In genomic region chr21:35338881-35339632, GRCh38 we compare ENCODE assay signal across 1 cellular context.
A peak's percentile ranks its signal among the peaks of the same experiment; 100 is the strongest.
TF ChIP-seq lines count a peak whose summit lies in the region.

No MANE protein-coding gene starts in this region.

TF ChIP-seq in HEK293, 187 proteins besides CTCF, POLR2A, EP300 and RAD21 (continued from another document):
- peak; percentile 75; the same call in 1 of the 2 replicates for TF ChIP-seq ZNF280D (tag by site-specific recombination; IDR thresholded peaks at IDR 0.05)
- TF ChIP-seq ZNF311 (tag by site-specific recombination; IDR thresholded peaks at IDR 0.05; ENCODE audit: borderline replicate concordance): no peak
- TF ChIP-seq ZNF776 (tag by site-specific recombination; IDR thresholded peaks at IDR 0.05; ENCODE audit: borderline replicate concordance): no peak
- no peak for TF ChIP-seq HOXA7 (CRISPR knock-in tag; IDR thresholded peaks at IDR 0.05; ENCODE audit: borderline replicate concordance)
- peak; percentile 79 for TF ChIP-seq ZNF146 (tag by site-specific recombination; IDR thresholded peaks at IDR 0.05)
- TF ChIP-seq ZNF645 (tag by site-specific recombination; IDR thresholded peaks at IDR 0.05): no peak
- TF ChIP-seq ZNF48 (tag by site-specific recombination; IDR thresholded peaks at IDR 0.05): no peak
- TF ChIP-seq ZNF544 (tag by site-specific recombination; IDR thresholded peaks at IDR 0.05): no peak
- no peak for TF ChIP-seq ZNF621 (tag by site-specific recombination; IDR thresholded peaks at IDR 0.05)
- no peak for TF ChIP-seq ZNF398 (tag by site-specific recombination; IDR thresholded peaks at IDR 0.05)
- TF ChIP-seq ZNF707 (tag by site-specific recombination; IDR thresholded peaks at IDR 0.05): no peak
- TF ChIP-seq ZXDB (tag by site-specific recombination; IDR thresholded peaks at IDR 0.05): no peak
